In genomic region chr1:91729621-91730348, GRCh38 we compare ENCODE assay signal across 14 cellular contexts.
DNase-seq lines count a peak whose midpoint lies in the region; ATAC-seq lines count a peak whose summit lies in the region.
"Had no signal": no experiment of that assay in that cellular context is flagged by ENCODE, and none has a peak within 500 bp of the region (broad histone marks: within the 10 kb centered on the region; RNA-seq: fewer than 3 reads in every experiment).

No MANE protein-coding gene starts in this region.

- no peaks in the 10 kb centered on the region for H3K9me3 ChIP-seq in BLaER1
- H3K9me3 ChIP-seq in naive thymus-derived CD4-positive, alpha-beta T cell (ENCODE audit: control insufficient read depth in 2 of 3, low read length in 3 of 3), result no peaks in the 10 kb centered on the region

- no peak overlapping the region for H3K4me3 Mint-ChIP-seq in activated T-helper 1 cell treated with anti-CD3 and anti-CD28 coated beads, Interleukin-12 subunit alpha, Interleukin-12 subunit beta, Interleukin-2, Interleukin-4 antibody, amounts not matched to agents 30 ng/mL and 10 ng/mL and 1 ng/mL, durations not matched to agents 14 hours and 24 hours and 36 hours
- H3K4me3 Mint-ChIP-seq in naive thymus-derived CD4-positive, alpha-beta T cell, result peak overlapping the region in 1 of 10 donors; percentile 1

- peaks cover 58% of the 10 kb centered on the region for H3K4me1 Mint-ChIP-seq in activated T-helper 1 cell treated with anti-CD3 and anti-CD28 coated beads, Interleukin-12 subunit alpha, Interleukin-12 subunit beta, Interleukin-2, Interleukin-4 antibody, amounts not matched to agents 30 ng/mL and 10 ng/mL and 1 ng/mL, durations not matched to agents 14 hours and 24 hours and 36 hours (ENCODE audit: low read depth)
- peaks cover 15 to 44% (median 28%) of the 10 kb centered on the region in 7 donors for H3K4me1 Mint-ChIP-seq in naive thymus-derived CD4-positive, alpha-beta T cell

- CTCF ChIA-PET in naive thymus-derived CD4-positive, alpha-beta T cell (lab: Charles Lee), result interaction anchor here (0.7 kb wide), 1 partner anchor 118 kb away, joined by 3 read pairs; no protein-coding TSS in a partner anchor

- ATAC-seq in GM18909 (IDR thresholded peaks at IDR 0.05; ENCODE audit: poor library complexity, unreplicated experiment) (peak; percentile 60), HG02852 (IDR thresholded peaks at IDR 0.05; ENCODE audit: unreplicated experiment) (no peak), left lobe of liver (no peak)
- peak; percentile 22 for ATAC-seq in naive thymus-derived CD4-positive, alpha-beta T cell

- peaks cover 59% of the 10 kb centered on the region for H3K4me1 ChIP-seq in BLaER1
- peaks cover 13 to 28% of the 10 kb centered on the region in 2 donors for H3K4me1 ChIP-seq in naive thymus-derived CD4-positive, alpha-beta T cell (ENCODE audit: control insufficient read depth in 2 of 2, insufficient read depth in 2 of 2, low read length in 2 of 2)
- H3K4me1 ChIP-seq: parathyroid adenoma had no signal

- no peak overlapping the region for H3K27ac ChIP-seq in BLaER1
- no peak overlapping the region for H3K27ac ChIP-seq in naive thymus-derived CD4-positive, alpha-beta T cell (ENCODE audit: low read depth, low read length)
- H3K27ac ChIP-seq: parathyroid adenoma had no signal

- H3K9me3 Mint-ChIP-seq in activated T-helper 1 cell treated with anti-CD3 and anti-CD28 coated beads, Interleukin-12 subunit alpha, Interleukin-12 subunit beta, Interleukin-2, Interleukin-4 antibody, amounts not matched to agents 30 ng/mL and 10 ng/mL and 1 ng/mL, durations not matched to agents 14 hours and 24 hours and 36 hours, result no peaks in the 10 kb centered on the region
- H3K9me3 Mint-ChIP-seq in naive thymus-derived CD4-positive, alpha-beta T cell, result no peaks in the 10 kb centered on the region

- no peaks in the 10 kb centered on the region for H3K36me3 ChIP-seq in BLaER1
- H3K36me3 ChIP-seq in naive thymus-derived CD4-positive, alpha-beta T cell (ENCODE audit: control insufficient read depth in 2 of 3, insufficient read depth in 3 of 3, low read length in 3 of 3), result no peaks in the 10 kb centered on the region

- peaks cover 6% of the 10 kb centered on the region for H3K27me3 Mint-ChIP-seq in activated T-helper 1 cell treated with anti-CD3 and anti-CD28 coated beads, Interleukin-12 subunit alpha, Interleukin-12 subunit beta, Interleukin-2, Interleukin-4 antibody, amounts not matched to agents 30 ng/mL and 10 ng/mL and 1 ng/mL, durations not matched to agents 14 hours and 24 hours and 36 hours (ENCODE audit: insufficient read depth)
- no peaks in the 10 kb centered on the region for H3K27me3 Mint-ChIP-seq in naive thymus-derived CD4-positive, alpha-beta T cell

- H3K4me2 ChIP-seq in BLaER1, result peak overlapping the region; percentile 87

- no peaks in the 10 kb centered on the region for H4K20me1 ChIP-seq in BLaER1

- no peaks in the 10 kb centered on the region for H3K27me3 ChIP-seq in BLaER1
- H3K27me3 ChIP-seq in naive thymus-derived CD4-positive, alpha-beta T cell (ENCODE audit: control insufficient read depth in 2 of 2, insufficient read depth in 2 of 2, low read length in 2 of 2), result no peaks in the 10 kb centered on the region

- H3K9ac ChIP-seq in BLaER1, result no peak overlapping the region
- H3K9ac ChIP-seq: parathyroid adenoma had no signal

- H3K36me3 Mint-ChIP-seq in activated T-helper 1 cell treated with anti-CD3 and anti-CD28 coated beads, Interleukin-12 subunit alpha, Interleukin-12 subunit beta, Interleukin-2, Interleukin-4 antibody, amounts not matched to agents 30 ng/mL and 10 ng/mL and 1 ng/mL, durations not matched to agents 14 hours and 24 hours and 36 hours (ENCODE audit: low read depth), result peaks cover 31% of the 10 kb centered on the region
- peaks cover 0 to 43% (median 37%) of the 10 kb centered on the region in 5 donors for H3K36me3 Mint-ChIP-seq in naive thymus-derived CD4-positive, alpha-beta T cell

- H3K27ac Mint-ChIP-seq in activated T-helper 1 cell treated with anti-CD3 and anti-CD28 coated beads, Interleukin-12 subunit alpha, Interleukin-12 subunit beta, Interleukin-2, Interleukin-4 antibody, amounts not matched to agents 30 ng/mL and 10 ng/mL and 1 ng/mL, durations not matched to agents 14 hours and 24 hours and 36 hours, result peak overlapping the region; percentile 2
- H3K27ac Mint-ChIP-seq in naive thymus-derived CD4-positive, alpha-beta T cell, result peak overlapping the region in 3 of 9 donors; percentile 10 to 60 (median 24)

- intact Hi-C loops in activated T-helper 1 cell treated with anti-CD3 and anti-CD28 coated beads, Interleukin-12 subunit alpha, Interleukin-12 subunit beta, Interleukin-2, Interleukin-4 antibody, amounts not matched to agents 30 ng/mL and 10 ng/mL and 1 ng/mL, durations not matched to agents 14 hours and 24 hours and 36 hours (cut with micrococcal nuclease), result loop anchor here (1.0 to 5.0 kb wide), 3 partner anchors 32 to 227 kb away; partner anchors contain the start of gene CDC7
- intact Hi-C loops in naive thymus-derived CD4-positive, alpha-beta T cell (cut with micrococcal nuclease), result loop anchor here in 1 of 2 donors (2.0 kb wide), 1 partner anchor 75 kb away; no protein-coding TSS in a partner anchor

- DNase-seq in activated T-helper 1 cell treated with anti-CD3 and anti-CD28 coated beads, Interleukin-12 subunit alpha, Interleukin-12 subunit beta, Interleukin-2, Interleukin-4 antibody, amounts not matched to agents 30 ng/mL and 10 ng/mL and 1 ng/mL, durations not matched to agents 14 hours and 24 hours and 36 hours (ENCODE audit: low spot score), result no peak
- no peak for DNase-seq in naive thymus-derived CD4-positive, alpha-beta T cell
- DNase-seq in epidermal melanocyte (ENCODE audit: insufficient read length, low spot score) (no peak), left lobe of liver (ENCODE audit: low spot score) (no peak), DMS53 (lab: John Stamatoyannopoulos, UW) (no peak)
- DNase-seq: cortex of kidney, mesendoderm, MM.1S, SHP77 treated with DMSO at 0.1 percent for 48 hours, trophoblast cell had no signal

- no peak overlapping the region for H3K4me3 ChIP-seq in BLaER1
- H3K4me3 ChIP-seq in naive thymus-derived CD4-positive, alpha-beta T cell (ENCODE audit: low read length), result no peak overlapping the region

- POLR2A ChIA-PET in naive thymus-derived CD4-positive, alpha-beta T cell (lab: Charles Lee), result no interaction called here

Comparison
In these comparisons a context has a peak if more than half of its experiments do, and no peak if none do; other contexts are left out.
1. ATAC-seq: peak in GM18909 (single experiment) and naive thymus-derived CD4-positive, alpha-beta T cell (single experiment); none in HG02852 (single experiment) and left lobe of liver (single experiment).